In the genomic region with DNA sequence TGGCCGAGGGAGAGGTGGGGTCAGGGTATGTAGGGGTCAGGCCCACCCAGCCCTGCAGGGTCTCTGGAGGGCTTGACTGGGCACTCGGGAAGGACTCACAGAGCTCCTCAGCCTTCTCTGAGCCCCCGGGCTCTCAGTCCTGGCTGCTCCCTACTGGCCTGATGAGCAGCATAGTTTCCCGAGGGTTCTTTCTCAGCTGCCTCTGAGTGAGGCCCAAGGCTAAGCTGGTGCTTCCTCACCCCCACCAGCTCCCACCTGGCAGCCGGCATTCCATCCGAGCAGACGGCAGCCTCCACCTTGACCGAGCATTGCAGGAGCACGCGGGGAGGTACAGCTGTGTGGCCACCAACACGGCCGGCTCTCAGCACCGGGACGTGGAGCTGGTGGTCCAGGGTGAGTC, we compare ENCODE assay signal across 1 cellular context.
TF ChIP-seq lines count a peak whose summit lies in the region.

No MANE protein-coding gene starts in this region.

TF ChIP-seq in WTC11, 78 proteins besides CTCF, POLR2A, EP300 and RAD21:
- TF ChIP-seq, protein P1, sequence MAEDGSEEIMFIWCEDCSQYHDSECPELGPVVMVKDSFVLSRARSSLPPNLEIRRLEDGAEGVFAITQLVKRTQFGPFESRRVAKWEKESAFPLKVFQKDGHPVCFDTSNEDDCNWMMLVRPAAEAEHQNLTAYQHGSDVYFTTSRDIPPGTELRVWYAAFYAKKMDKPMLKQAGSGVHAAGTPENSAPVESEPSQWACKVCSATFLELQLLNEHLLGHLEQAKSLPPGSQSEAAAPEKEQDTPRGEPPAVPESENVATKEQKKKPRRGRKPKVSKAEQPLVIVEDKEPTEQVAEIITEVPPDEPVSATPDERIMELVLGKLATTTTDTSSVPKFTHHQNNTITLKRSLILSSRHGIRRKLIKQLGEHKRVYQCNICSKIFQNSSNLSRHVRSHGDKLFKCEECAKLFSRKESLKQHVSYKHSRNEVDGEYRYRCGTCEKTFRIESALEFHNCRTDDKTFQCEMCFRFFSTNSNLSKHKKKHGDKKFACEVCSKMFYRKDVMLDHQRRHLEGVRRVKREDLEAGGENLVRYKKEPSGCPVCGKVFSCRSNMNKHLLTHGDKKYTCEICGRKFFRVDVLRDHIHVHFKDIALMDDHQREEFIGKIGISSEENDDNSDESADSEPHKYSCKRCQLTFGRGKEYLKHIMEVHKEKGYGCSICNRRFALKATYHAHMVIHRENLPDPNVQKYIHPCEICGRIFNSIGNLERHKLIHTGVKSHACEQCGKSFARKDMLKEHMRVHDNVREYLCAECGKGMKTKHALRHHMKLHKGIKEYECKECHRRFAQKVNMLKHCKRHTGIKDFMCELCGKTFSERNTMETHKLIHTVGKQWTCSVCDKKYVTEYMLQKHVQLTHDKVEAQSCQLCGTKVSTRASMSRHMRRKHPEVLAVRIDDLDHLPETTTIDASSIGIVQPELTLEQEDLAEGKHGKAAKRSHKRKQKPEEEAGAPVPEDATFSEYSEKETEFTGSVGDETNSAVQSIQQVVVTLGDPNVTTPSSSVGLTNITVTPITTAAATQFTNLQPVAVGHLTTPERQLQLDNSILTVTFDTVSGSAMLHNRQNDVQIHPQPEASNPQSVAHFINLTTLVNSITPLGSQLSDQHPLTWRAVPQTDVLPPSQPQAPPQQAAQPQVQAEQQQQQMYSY (CRISPR knock-in tag; IDR thresholded peaks at IDR 0.05), result no peak
- TF ChIP-seq, protein P2, sequence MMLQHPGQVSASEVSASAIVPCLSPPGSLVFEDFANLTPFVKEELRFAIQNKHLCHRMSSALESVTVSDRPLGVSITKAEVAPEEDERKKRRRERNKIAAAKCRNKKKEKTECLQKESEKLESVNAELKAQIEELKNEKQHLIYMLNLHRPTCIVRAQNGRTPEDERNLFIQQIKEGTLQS (CRISPR knock-in tag; conservative IDR thresholded peaks at IDR 0.05), result no peak
- TF ChIP-seq MXD4 (CRISPR knock-in tag; IDR thresholded peaks at IDR 0.05; ENCODE audit: borderline replicate concordance) (no peak), NR2C2 (CRISPR knock-in tag; IDR thresholded peaks at IDR 0.05) (no peak), FOXJ3 (CRISPR knock-in tag; IDR thresholded peaks at IDR 0.05; ENCODE audit: borderline replicate concordance) (no peak)
- TF ChIP-seq, protein P3, sequence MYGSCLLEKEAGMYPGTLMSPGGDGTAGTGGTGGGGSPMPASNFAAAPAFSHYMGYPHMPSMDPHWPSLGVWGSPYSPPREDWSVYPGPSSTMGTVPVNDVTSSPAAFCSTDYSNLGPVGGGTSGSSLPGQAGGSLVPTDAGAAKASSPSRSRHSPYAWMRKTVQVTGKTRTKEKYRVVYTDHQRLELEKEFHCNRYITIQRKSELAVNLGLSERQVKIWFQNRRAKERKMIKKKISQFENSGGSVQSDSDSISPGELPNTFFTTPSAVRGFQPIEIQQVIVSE (CRISPR knock-in tag; IDR thresholded peaks at IDR 0.05; ENCODE audit: borderline replicate concordance), result no peak
TF ChIP-seq in WTC11: peak in this region for 0.
